Comparison of ENCODE assay signal across 19 cellular contexts in the genomic region with DNA sequence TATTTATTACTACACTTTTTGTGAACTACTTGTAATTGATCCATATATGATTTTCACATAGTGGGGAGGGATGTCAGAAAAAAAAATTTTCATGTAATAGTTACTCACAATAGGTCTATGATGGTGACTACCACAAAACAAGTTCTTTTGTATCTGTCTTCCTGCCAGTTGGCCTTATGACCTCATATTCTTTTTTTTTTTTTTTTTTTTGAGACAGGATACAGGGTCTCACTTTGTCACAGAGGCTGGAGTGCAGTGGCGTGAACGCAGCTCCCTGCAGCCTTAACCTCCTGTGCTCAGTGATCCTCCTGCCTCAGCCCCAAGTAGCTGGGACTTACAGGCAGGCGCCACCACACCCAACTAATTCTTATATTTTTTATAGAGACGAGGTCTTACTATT.
"Had no signal": no experiment of that assay in that cellular context is flagged by ENCODE, and none has a peak within 500 bp of the region (broad histone marks: within the 10 kb centered on the region; RNA-seq: fewer than 3 reads in every experiment).

No MANE protein-coding gene starts in this region.

- H3K9me3 Mint-ChIP-seq: activated B cell treated with CpG ODN at 0.5 μM for 24 hours; activated CD4-positive, alpha-beta T cell treated with anti-CD3 and anti-CD28 coated beads, Interleukin-2, amount 10 ng/mL, durations not matched to agents 24 days and 14 days; activated naive CD4-positive, alpha-beta T cell treated with anti-CD3 and anti-CD28 coated beads, Interleukin-2, amount 10 ng/mL, durations not matched to agents 7 days and 5 days; activated T-helper 2 cell treated with anti-CD3 and anti-CD28 coated beads, Interferon-gamma antibody, Interleukin-2, Interleukin-4, amounts not matched to agents 10 μg/mL and 5 μg/mL and 100 μg/mL, durations not matched to agents 14 hours and 24 hours and 36 hours; mesothelial cell of epicardium; stimulated activated naive CD8-positive, alpha-beta T cell treated with anti-CD3 and anti-CD28 coated beads, Interleukin-15, Interleukin-2, amounts not matched to agents 100 ng/mL and 50 ng/mL, for 24 hours; T-helper 2 cell treated with Interferon-gamma antibody and Interleukin-4, amounts not matched to agents 5 μg/mL and 100 μg/mL, for 36 hours; type B pancreatic cell had no signal

- H3K4me1 Mint-ChIP-seq: mesothelial cell of epicardium had no signal

- H3K4me3 Mint-ChIP-seq: activated B cell treated with CpG ODN at 0.5 μM for 24 hours; activated CD4-positive, alpha-beta T cell treated with anti-CD3 and anti-CD28 coated beads, Interleukin-2, amount 10 ng/mL, durations not matched to agents 24 days and 14 days; activated naive CD4-positive, alpha-beta T cell treated with anti-CD3 and anti-CD28 coated beads, Interleukin-2, amount 10 ng/mL, durations not matched to agents 7 days and 5 days; mesothelial cell of epicardium; stimulated activated naive CD8-positive, alpha-beta T cell treated with anti-CD3 and anti-CD28 coated beads, Interleukin-15, Interleukin-2, amounts not matched to agents 100 ng/mL and 50 ng/mL, for 24 hours; T-helper 2 cell treated with Interferon-gamma antibody and Interleukin-4, amounts not matched to agents 5 μg/mL and 100 μg/mL, for 36 hours; type B pancreatic cell had no signal

- DNase-seq: activated B cell treated with CpG ODN at 0.5 μM for 24 hours; activated CD4-positive, alpha-beta T cell treated with anti-CD3 and anti-CD28 coated beads, Interleukin-2, amount 10 ng/mL, durations not matched to agents 24 days and 14 days; activated CD8-positive, alpha-beta memory T cell treated with anti-CD3 and anti-CD28 coated beads, Interleukin-2, amount 50 U/mL, for 4 hours; activated naive CD4-positive, alpha-beta T cell treated with anti-CD3 and anti-CD28 coated beads, Interleukin-2, amount 10 ng/mL, durations not matched to agents 7 days and 5 days; effector CD8-positive, alpha-beta T cell; foreskin keratinocyte; glutamatergic neuron; hippocampal formation; lower lobe of right lung; SK-N-SH; stimulated activated CD4-positive, alpha-beta T cell treated with anti-CD3 and anti-CD28 coated beads, Interleukin-2, amount 100 ng/mL, for 24 hours had no signal

- H3K27ac Mint-ChIP-seq: activated B cell treated with CpG ODN at 0.5 μM for 24 hours; activated CD4-positive, alpha-beta T cell treated with anti-CD3 and anti-CD28 coated beads, Interleukin-2, amount 10 ng/mL, durations not matched to agents 24 days and 14 days; activated naive CD4-positive, alpha-beta T cell treated with anti-CD3 and anti-CD28 coated beads, Interleukin-2, amount 10 ng/mL, durations not matched to agents 7 days and 5 days; activated T-helper 2 cell treated with anti-CD3 and anti-CD28 coated beads, Interferon-gamma antibody, Interleukin-2, Interleukin-4, amounts not matched to agents 10 μg/mL and 5 μg/mL and 100 μg/mL, durations not matched to agents 14 hours and 24 hours and 36 hours; mesothelial cell of epicardium; progenitor cell of endocrine pancreas; stimulated activated naive CD8-positive, alpha-beta T cell treated with anti-CD3 and anti-CD28 coated beads, Interleukin-15, Interleukin-2, amounts not matched to agents 100 ng/mL and 50 ng/mL, for 24 hours; T-helper 2 cell treated with Interferon-gamma antibody and Interleukin-4, amounts not matched to agents 5 μg/mL and 100 μg/mL, for 36 hours; type B pancreatic cell had no signal

- H3K4me3 ChIP-seq: breast epithelium, coronary artery, lower lobe of right lung had no signal

- H3K27me3 Mint-ChIP-seq: activated B cell treated with CpG ODN at 0.5 μM for 24 hours; activated CD4-positive, alpha-beta T cell treated with anti-CD3 and anti-CD28 coated beads, Interleukin-2, amount 10 ng/mL, durations not matched to agents 24 days and 14 days; activated naive CD4-positive, alpha-beta T cell treated with anti-CD3 and anti-CD28 coated beads, Interleukin-2, amount 10 ng/mL, durations not matched to agents 7 days and 5 days; progenitor cell of endocrine pancreas; stimulated activated naive CD8-positive, alpha-beta T cell treated with anti-CD3 and anti-CD28 coated beads, Interleukin-15, Interleukin-2, amounts not matched to agents 100 ng/mL and 50 ng/mL, for 24 hours; type B pancreatic cell had no signal
